7 cellular contexts compared by ENCODE assay signal in the genomic region with DNA sequence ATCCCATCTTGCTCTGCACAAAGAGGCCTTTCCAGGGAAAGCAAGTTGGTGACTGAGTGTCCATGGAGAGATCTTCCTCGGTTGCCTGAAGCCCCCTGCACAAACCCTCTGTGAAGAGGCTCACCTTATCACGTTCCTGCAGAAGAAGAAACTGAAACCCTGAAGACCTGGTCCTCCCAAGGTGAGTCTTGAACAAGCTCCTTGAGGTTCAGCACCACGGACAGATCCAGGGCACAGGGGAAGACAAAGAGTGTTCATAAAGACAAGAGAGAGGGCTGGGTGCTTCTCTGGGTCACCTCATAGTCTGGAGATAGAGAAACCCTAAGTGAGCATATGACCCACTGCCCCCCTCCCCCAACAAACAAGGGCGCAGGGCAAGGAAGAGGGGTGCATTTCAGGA. TPM values are rescaled to one million over a fixed set of nuclear protein-coding genes. Genes with fewer than 3 reads are reported as not detected.
A peak's percentile ranks its signal among the peaks of the same experiment; 100 is the strongest.
DNase-seq lines count a peak whose midpoint lies in the region; ATAC-seq and TF ChIP-seq lines count a peak whose summit lies in the region.

No MANE protein-coding gene starts in this region.

- in situ Hi-C loops in HAP-1 (cut with MboI; ENCODE audit: low sequenced_read_pairs): no loop called here
- in situ Hi-C loops in SK-MEL-5 (cut with HindIII; ENCODE audit: low pct_unique_long_range_greater_than_20kb, low sequenced_read_pairs): no loop called here
- in situ Hi-C loops in mammary epithelial cell (cut with MboI; ENCODE audit: low sequenced_read_pairs in 2 of 2): no loop called here

- H2BK120ac ChIP-seq in neuronal stem cell (ENCODE audit: low read depth, low read length): no peak overlapping the region

- H3K23ac ChIP-seq in neuronal stem cell (ENCODE audit: low read depth, low read length, poor library complexity): no peak overlapping the region

- intact Hi-C loops in mammary epithelial cell (cut with micrococcal nuclease): loop anchor here (2.0 kb wide), 1 partner anchor 25 kb away; no protein-coding TSS in a partner anchor

- H4K91ac ChIP-seq in neuronal stem cell (ENCODE audit: low read depth, low read length, poor library complexity): no peak overlapping the region

- H3K4me3 ChIP-seq in HAP-1: no peak overlapping the region
- H3K4me3 ChIP-seq in mammary epithelial cell (replicated peaks in 1 of 3; ENCODE audit: insufficient read depth in 1 of 3, low read depth in 2 of 3, low read length in 3 of 3): no peak overlapping the region
- no peak overlapping the region for H3K4me3 ChIP-seq in neuronal stem cell (ENCODE audit: low read length in 2 of 2)

- CTCF ChIA-PET in mammary epithelial cell (lab: Charles Lee; ENCODE audit: low non-redundant PET): no interaction called here

- H3K27me3 ChIP-seq in HAP-1 (ENCODE audit: low read depth) (peaks cover 16% of the 10 kb centered on the region), mammary epithelial cell (ENCODE audit: insufficient read depth, low read length) (peaks cover 4% of the 10 kb centered on the region), neuronal stem cell (ENCODE audit: control insufficient read depth in 3 of 3, insufficient read depth in 3 of 3, low read depth in 1 of 3, low read length in 3 of 3) (peaks cover 0 to 16% (median 0%) of the 10 kb centered on the region in 3 experiments)

- H3K9ac ChIP-seq in mammary epithelial cell (ENCODE audit: insufficient read depth, low read length) (no peak overlapping the region), neuronal stem cell (ENCODE audit: low read depth, low read length, poor library complexity) (no peak overlapping the region)

- dilution Hi-C loops in mammary epithelial cell (cut with HindIII; ENCODE audit: low sequenced_read_pairs): loop anchor here (5.0 kb wide), 2 partner anchors 41 to 59 kb away; no protein-coding TSS in a partner anchor

- H2BK12ac ChIP-seq in neuronal stem cell (ENCODE audit: low read length): no peak overlapping the region

- no peak overlapping the region for H3K4ac ChIP-seq in neuronal stem cell (ENCODE audit: low read length)

- H3K27ac ChIP-seq in mammary epithelial cell (ENCODE audit: insufficient read depth, low read depth, low read length) (no peak overlapping the region), neuronal stem cell (replicated peaks; ENCODE audit: low read length) (no peak overlapping the region)

- no peak overlapping the region for H2AK5ac ChIP-seq in neuronal stem cell (ENCODE audit: low read depth, low read length)

- no peaks in the 10 kb centered on the region for H3K79me2 ChIP-seq in mammary epithelial cell (ENCODE audit: insufficient read depth, low read length)

- no peak overlapping the region for H3K14ac ChIP-seq in neuronal stem cell (ENCODE audit: low read length)

- H3K9me3 ChIP-seq in HAP-1: no peaks in the 10 kb centered on the region
- H3K9me3 ChIP-seq in mammary epithelial cell (replicated peaks; ENCODE audit: insufficient read depth, low read length): no peaks in the 10 kb centered on the region
- H3K9me3 ChIP-seq in neuronal stem cell (replicated peaks in 1 of 2; ENCODE audit: control insufficient read depth in 2 of 2, insufficient read depth in 1 of 2, low read depth in 1 of 2, low read length in 2 of 2): no peaks in the 10 kb centered on the region

- no peak overlapping the region for H3K4me2 ChIP-seq in mammary epithelial cell (ENCODE audit: insufficient read depth, low read depth, low read length)
- H3K4me2 ChIP-seq in neuronal stem cell (ENCODE audit: insufficient read depth, low read length, poor library complexity, severe bottlenecking): no peak overlapping the region

- TF ChIP-seq CTCF in mammary epithelial cell (conservative IDR thresholded peaks at IDR 0.05 in 1 of 2, IDR thresholded peaks at IDR 0.05 in 1 of 2; ENCODE audit: extremely low read depth in 1 of 2, insufficient read depth in 1 of 2, low read depth in 1 of 2, low read length in 2 of 2): no peak

- H2AFZ ChIP-seq in mammary epithelial cell (ENCODE audit: low read depth, low read length): no peak overlapping the region
- H2AFZ ChIP-seq in neuronal stem cell (ENCODE audit: low read length): no peak overlapping the region

- no peak overlapping the region for H2BK15ac ChIP-seq in neuronal stem cell (ENCODE audit: low read length)

- no peak overlapping the region for H4K8ac ChIP-seq in neuronal stem cell (ENCODE audit: low read depth, low read length)

- no peak overlapping the region for H3K18ac ChIP-seq in neuronal stem cell (ENCODE audit: low read length)

- ATAC-seq in GM18870 (IDR thresholded peaks at IDR 0.05; ENCODE audit: unreplicated experiment): no peak
- ATAC-seq in HG02642 (IDR thresholded peaks at IDR 0.05; ENCODE audit: poor library complexity, unreplicated experiment): no peak

- WGBS in mammary epithelial cell (ENCODE audit: low coverage, missing lambda C conversion rate): 22% methylated on average over 3 of the region's 4 CpGs
- no CpG with 5 or more reads among the region's 4 CpGs for WGBS in neuronal stem cell (ENCODE audit: extremely low coverage in 2 of 2, insufficient read length in 2 of 2, insufficient replicate concordance in 1 of 2), 2 donors

- DNase-seq in HAP-1 (ENCODE audit: low spot score in 2 of 2): peak; percentile 60 to 91
- peak; percentile 40 for DNase-seq in SK-MEL-5 (ENCODE audit: low read depth, low spot score)
- DNase-seq in mammary epithelial cell: peak; percentile 50
- peak; percentile 87 for DNase-seq in neuronal stem cell (ENCODE audit: low spot score)
- DNase-seq in C1 segment of cervical spinal cord (lab: John Stamatoyannopoulos, UW): no peak

- no peak overlapping the region for H2BK5ac ChIP-seq in neuronal stem cell (ENCODE audit: low read length)

- H4K20me1 ChIP-seq in mammary epithelial cell (ENCODE audit: insufficient read depth, low read length): no peaks in the 10 kb centered on the region

- H3K79me1 ChIP-seq in neuronal stem cell (ENCODE audit: low read depth, low read length): no peaks in the 10 kb centered on the region

- H3K4me1 ChIP-seq in HAP-1: no peaks in the 10 kb centered on the region
- no peaks in the 10 kb centered on the region for H3K4me1 ChIP-seq in mammary epithelial cell (ENCODE audit: insufficient read depth, low read length)
- no peaks in the 10 kb centered on the region for H3K4me1 ChIP-seq in neuronal stem cell (ENCODE audit: control insufficient read depth in 2 of 2, insufficient read depth in 1 of 2, low read depth in 1 of 2, low read length in 2 of 2)

- no TSS peak for BruUV-seq in mammary epithelial cell (replicated peaks; lab: Mats Ljungman, UMichigan)

- H3K36me3 ChIP-seq in HAP-1 (replicated peaks) (no peaks in the 10 kb centered on the region), mammary epithelial cell (ENCODE audit: insufficient read depth, low read length) (no peaks in the 10 kb centered on the region), neuronal stem cell (replicated peaks in 1 of 2; ENCODE audit: control insufficient read depth in 2 of 2, insufficient read depth in 2 of 2, low read length in 2 of 2) (no peaks in the 10 kb centered on the region)

RNA-seq across cellular contexts. Expression of a gene that starts 21.7 kb away (rescaled TPM):
- not detected in 2 replicates for total RNA-seq in SK-MEL-5 (2014; rRNA removed; shearing (Covaris generic))
- polyA plus RNA-seq in SK-MEL-5 (2015; cell fraction: cytosol; rRNA removed): not detected in 2 replicates
- polyA plus RNA-seq in SK-MEL-5 (2015; cell fraction: nucleus; rRNA removed): not detected in 2 replicates
- not detected for total RNA-seq in mammary epithelial cell
- polyA plus RNA-seq in mammary epithelial cell: not detected
- polyA minus RNA-seq in mammary epithelial cell: not detected
- polyA plus RNA-seq in neuronal stem cell (2013, experiment 1 of 2): not detected
- polyA plus RNA-seq in neuronal stem cell (2013, experiment 2 of 2): not detected

Comparison
In these comparisons a context has a peak if more than half of its experiments do, and no peak if none do; other contexts are left out.
1. DNase-seq: peak in HAP-1 (2 of 2), SK-MEL-5 (single experiment), mammary epithelial cell (single experiment) and neuronal stem cell (single experiment); none in C1 segment of cervical spinal cord (0 of 14).